ENCODE assay signal across 8 cellular contexts in the genomic region with DNA sequence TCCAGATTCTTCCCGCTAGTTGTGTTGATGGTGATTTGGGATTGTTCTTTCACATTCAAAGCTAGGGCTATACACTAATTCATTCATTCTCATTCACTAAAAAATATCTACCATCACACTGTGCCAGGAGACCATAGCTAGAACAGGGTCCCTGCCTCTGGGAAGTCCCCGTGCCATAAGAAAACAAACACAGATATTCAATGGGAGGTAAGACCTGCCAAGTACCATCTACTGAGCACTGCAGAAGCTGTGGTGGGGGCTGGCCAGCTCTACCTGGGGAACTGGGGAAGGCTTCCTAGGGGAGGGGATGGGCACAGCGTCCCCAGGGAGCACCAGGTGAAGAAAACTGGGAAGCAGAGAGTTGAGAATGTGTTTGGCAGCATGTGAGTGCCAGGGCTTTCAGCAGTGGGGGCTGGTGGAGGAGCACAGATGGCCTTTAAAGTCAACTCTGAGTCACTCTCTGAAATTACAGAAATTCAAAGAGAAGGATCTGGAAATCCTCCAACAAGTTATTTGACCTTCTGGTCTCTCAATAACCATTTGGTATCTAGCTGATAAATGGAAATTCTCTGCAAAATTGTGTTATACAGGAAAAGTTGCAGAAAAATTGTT.
DNase-seq lines count a peak whose midpoint lies in the region; ATAC-seq and TF ChIP-seq lines count a peak whose summit lies in the region.

No MANE protein-coding gene starts in this region.

- no peaks in the 10 kb centered on the region for H3K27me3 Mint-ChIP-seq in type B pancreatic cell

- H3K36me3 ChIP-seq in body of pancreas (replicated peaks in 1 of 2; ENCODE audit: insufficient read depth in 1 of 2, low read depth in 2 of 2) = no peaks in the 10 kb centered on the region
- no peaks in the 10 kb centered on the region for H3K36me3 ChIP-seq in mucosa of descending colon (ENCODE audit: low read depth)

- ATAC-seq in body of pancreas (peak; percentile 78), mucosa of descending colon (peak; percentile 52), GM21717 (IDR thresholded peaks at IDR 0.05; ENCODE audit: unreplicated experiment) (no peak), GM21390 (IDR thresholded peaks at IDR 0.05; ENCODE audit: unreplicated experiment) (no peak), GM21825 (IDR thresholded peaks at IDR 0.05; ENCODE audit: unreplicated experiment) (no peak)

- H3K9me3 Mint-ChIP-seq in type B pancreatic cell = no peaks in the 10 kb centered on the region

- no peak for TF ChIP-seq POLR2A in body of pancreas (IDR thresholded peaks at IDR 0.05)

- no peak for TF ChIP-seq CTCF in body of pancreas (IDR thresholded peaks at IDR 0.05)
- no peak for TF ChIP-seq CTCF in mucosa of descending colon (IDR thresholded peaks at IDR 0.05)
- TF ChIP-seq CTCF in type B pancreatic cell (conservative IDR thresholded peaks at IDR 0.05) = no peak

- H3K27ac ChIP-seq in body of pancreas = peak overlapping the region in 3 of 4 donors; percentile 51 to 70 (median 65)

- H3K4me1 ChIP-seq in body of pancreas (peaks cover 19% of the 10 kb centered on the region), mucosa of descending colon (ENCODE audit: low read depth) (peaks cover 8% of the 10 kb centered on the region)

- DNase-seq in DMS 273 treated with DMSO at 0.1 percent for 48 hours (lab: John Stamatoyannopoulos, UW) (peak; percentile 93), NCI-H2029 (lab: John Stamatoyannopoulos, UW) (peak; percentile 28), body of pancreas (peak; percentile 42 to 78 (median 65)), mucosa of descending colon (no peak), type B pancreatic cell (ENCODE audit: extremely low spot score, unreplicated experiment) (no peak)

- H3K27me3 ChIP-seq in body of pancreas = no peaks in the 10 kb centered on the region

- no peaks in the 10 kb centered on the region for H3K4me1 Mint-ChIP-seq in type B pancreatic cell (ENCODE audit: unreplicated experiment)

- H3K4me3 Mint-ChIP-seq in type B pancreatic cell = no peak overlapping the region

- H3K4me3 ChIP-seq in body of pancreas (no peak overlapping the region), mucosa of descending colon (no peak overlapping the region)

- no peaks in the 10 kb centered on the region for H3K9me3 ChIP-seq in body of pancreas
- H3K9me3 ChIP-seq in mucosa of descending colon = no peaks in the 10 kb centered on the region

- WGBS in body of pancreas, 2 donors = 47 to 53% methylated on average over 3 of the region's 3 CpGs

- intact Hi-C loops in body of pancreas (cut with DNase I) = no loop called here
- intact Hi-C loops in mucosa of descending colon (cut with DNase I, micrococcal nuclease) = no loop called here

- H3K27ac Mint-ChIP-seq in type B pancreatic cell = no peak overlapping the region

- no peaks in the 10 kb centered on the region for H3K36me3 Mint-ChIP-seq in type B pancreatic cell

Comparison
In these comparisons a context has a peak if more than half of its experiments do, and no peak if none do; other contexts are left out.
1. DNase-seq: peak in DMS 273 treated with DMSO at 0.1 percent for 48 hours (single experiment), NCI-H2029 (single experiment) and body of pancreas (4 of 4); none in mucosa of descending colon (0 of 3) and type B pancreatic cell (single experiment).
2. ATAC-seq: peak in body of pancreas (single experiment) and mucosa of descending colon (single experiment); none in GM21717 (single experiment), GM21390 (single experiment) and GM21825 (single experiment).